ENCODE assay signal across 8 cellular contexts in genomic region chr2:120252207-120253020, GRCh38. TPM values are rescaled to one million over a fixed set of nuclear protein-coding genes. Genes with fewer than 3 reads are reported as not detected.
DNase-seq lines count a peak whose midpoint lies in the region; ATAC-seq and TF ChIP-seq lines count a peak whose summit lies in the region.

Gene RALB, plus strand, starts transcription at chr2:120252852. Its CDS starts 25,813 bp downstream, at chr2:120278665.

- no peaks in the 10 kb centered on the region for H3K9me3 Mint-ChIP-seq in chondrocyte (ENCODE audit: low read depth)

- H3K4me1 Mint-ChIP-seq in chondrocyte (ENCODE audit: low read depth): peaks cover 24% of the 10 kb centered on the region

- H3K36me3 ChIP-seq in kidney epithelial cell (ENCODE audit: control insufficient read depth, insufficient read depth, low read length): no peaks in the 10 kb centered on the region

- peak within 1 kb of the TSS; percentile 97 for H3K4me3 Mint-ChIP-seq in chondrocyte (ENCODE audit: unreplicated experiment)

- TF ChIP-seq POLR2A in GM19193 (IDR thresholded peaks at IDR 0.05; ENCODE audit: extremely low read depth, insufficient read depth, insufficient read length): peak; percentile 75

- H3K27me3 Mint-ChIP-seq in chondrocyte (ENCODE audit: low read depth): peaks cover 5% of the 10 kb centered on the region

- DNase-seq in AML-193 (lab: John Stamatoyannopoulos, UW) (peak; percentile 94 to 95), NCI-H510A treated with DMSO at 0.1 percent for 48 hours (lab: John Stamatoyannopoulos, UW) (peak; percentile 96), chondrocyte (ENCODE audit: low spot score) (peak; percentile 100), kidney epithelial cell (ENCODE audit: low read depth) (peak; percentile 92)
- peak; percentile 98 for DNase-seq in activated CD4-positive, alpha-beta T cell treated with anti-CD3 and anti-CD28 coated beads for 24 hours (ENCODE audit: low read depth in 2 of 2)
- DNase-seq in stimulated activated CD4-positive, alpha-beta T cell treated with anti-CD3 and anti-CD28 coated beads, Interleukin-15, amount 100 ng/mL, for 48 hours (ENCODE audit: low read depth in 2 of 2): peak; percentile 97 to 99

- no peaks in the 10 kb centered on the region for H3K27me3 ChIP-seq in kidney epithelial cell (ENCODE audit: control insufficient read depth, insufficient read depth, low read length)

- no peak for TF ChIP-seq CTCF in chondrocyte (IDR thresholded peaks at IDR 0.05)
- no peak for TF ChIP-seq CTCF in kidney epithelial cell (IDR thresholded peaks at IDR 0.05; ENCODE audit: insufficient read depth, low read length, poor library complexity, severe bottlenecking)

- H3K36me3 Mint-ChIP-seq in chondrocyte (ENCODE audit: low read depth): no peaks in the 10 kb centered on the region

- peak; percentile 96 for ATAC-seq in HG03439 (IDR thresholded peaks at IDR 0.05; ENCODE audit: unreplicated experiment)

- peak within 1 kb of the TSS; percentile 71 for H3K27ac Mint-ChIP-seq in chondrocyte (ENCODE audit: unreplicated experiment)

- peak within 1 kb of the TSS; percentile 76 for H3K4me3 ChIP-seq in kidney epithelial cell (ENCODE audit: low read depth, low read length)

RNA-seq across cellular contexts. Expression of gene RALB, which starts in this region (rescaled TPM):
- total RNA-seq in chondrocyte (19.5 to 23.5 TPM (median 23.4 TPM) in 3 replicates), kidney epithelial cell (32.5 and 45.2 TPM in 2 replicates)

Comparison
In these comparisons a context has a peak if more than half of its experiments do, and no peak if none do; other contexts are left out.
1. Peak in every context shown above with its lines: DNase-seq, ATAC-seq and H3K4me3 ChIP-seq.